Comparison of ENCODE assay signal across 7 cellular contexts in the genomic region with DNA sequence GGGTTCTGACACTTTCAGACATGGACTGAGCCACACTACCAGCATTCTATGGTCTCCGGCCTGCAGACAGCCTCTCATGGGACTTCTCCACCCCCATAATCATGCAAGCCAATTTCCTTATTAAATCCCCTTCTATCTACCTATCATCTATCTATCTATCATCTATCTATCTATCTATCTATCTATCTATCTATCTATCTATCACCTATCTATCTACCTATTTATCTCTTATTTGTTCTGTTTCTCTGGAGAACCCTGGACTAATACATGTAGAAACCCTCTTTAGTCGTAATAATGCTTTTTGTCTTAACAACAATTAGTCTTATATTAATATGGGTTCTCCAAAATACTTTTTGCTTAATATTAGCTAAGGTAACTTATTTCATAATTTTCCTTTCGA.
"Had no signal": no experiment of that assay in that cellular context is flagged by ENCODE, and none has a peak within 500 bp of the region (broad histone marks: within the 10 kb centered on the region; RNA-seq: fewer than 3 reads in every experiment).

No MANE protein-coding gene starts in this region.

- DNase-seq: GDM1, GF-D8 had no signal

- H3K4me3 ChIP-seq: GM12878 had no signal

- FAIRE-seq: GM12878, GM12891, GM12892, GM18507, GM19239 had no signal

- ATAC-seq: GM12878 had no signal
